In genomic region chr11:67732045-67732787, GRCh38 we compare ENCODE assay signal across 10 cellular contexts. TPM values are rescaled to one million over a fixed set of nuclear protein-coding genes. Genes with fewer than 3 reads are reported as not detected.
DNase-seq lines count a peak whose midpoint lies in the region; ATAC-seq and TF ChIP-seq lines count a peak whose summit lies in the region.
"Had no signal": no experiment of that assay in that cellular context is flagged by ENCODE, and none has a peak within 500 bp of the region (broad histone marks: within the 10 kb centered on the region; RNA-seq: fewer than 3 reads in every experiment).

No MANE protein-coding gene starts in this region.

- TF ChIP-seq CTCF in GM12874 (IDR thresholded peaks at IDR 0.05; ENCODE audit: insufficient read depth, low read depth, low read length) (peak; percentile 48; the same call in 1 of the 2 replicates), left lung (IDR thresholded peaks at IDR 0.05) (peak in 1 of 2 donors; percentile 20), testis (IDR thresholded peaks at IDR 0.05) (no peak)

- H3K4me1 ChIP-seq in left lung: no peaks in the 10 kb centered on the region
- no peaks in the 10 kb centered on the region for H3K4me1 ChIP-seq in testis

- peak; percentile 37 for ATAC-seq in left lung

- H3K4me3 ChIP-seq in left lung (no peak overlapping the region), testis (peak overlapping the region; percentile 9 to 17)

- H3K36me3 ChIP-seq in left lung (no peaks in the 10 kb centered on the region), testis (ENCODE audit: low read depth, missing control alignments) (no peaks in the 10 kb centered on the region)

- DNase-seq in NCI-H526 (lab: John Stamatoyannopoulos, UW) (peak; percentile 89 to 93), left lung (peak in 1 of 2 donors; percentile 78), testis (peak; percentile 30), NCI-H774 (lab: John Stamatoyannopoulos, UW) (no peak), T1000 (lab: John Stamatoyannopoulos, UW) (no peak), NCI-H187 (lab: John Stamatoyannopoulos, UW) (no peak)
- DNase-seq in activated naive CD4-positive, alpha-beta T cell treated with Interleukin-2 at 50 U/mL for 16 hours: peak; percentile 45

- H3K27me3 ChIP-seq in left lung (peaks cover 0 to 21% of the 10 kb centered on the region in 2 donors), testis (no peaks in the 10 kb centered on the region)

- 18 to 25% methylated on average over 37 to 42 of the region's 42 CpGs for WGBS in testis, 2 donors

- TF ChIP-seq POLR2A in testis (IDR thresholded peaks at IDR 0.05): no peak

- intact Hi-C loops in left lung (cut with DNase I) (no loop called here), testis (cut with DNase I; ENCODE audit: low total_unique reads) (no loop called here)

- H3K27ac ChIP-seq in left lung (no peak overlapping the region), testis (no peak overlapping the region)
- H3K27ac ChIP-seq: skin epidermis had no signal

- H3K9me3 ChIP-seq in left lung: no peaks in the 10 kb centered on the region
- H3K9me3 ChIP-seq in testis: no peaks in the 10 kb centered on the region

RNA-seq across cellular contexts. Expression of gene ALDH3B2, which starts 57.8 kb away (rescaled TPM):
- total RNA-seq in left lung (under 1 TPM; 0.79 to 0.94 TPM), testis (under 1 TPM in 1 of 2 donors, not detected in 1; 0.19 TPM)
- polyA plus RNA-seq in testis (ENCODE audit: insufficient read depth, low read depth, low replicate concordance): not detected
- total RNA-seq: T-helper 1 cell treated with Interleukin-12 subunit alpha and Interleukin-12 subunit beta and Interleukin-4 antibody, amounts not matched to agents 30 ng/mL and 1 ng/mL, for 36 hours had no signal

Comparison
In these comparisons a context has a peak if more than half of its experiments do, and no peak if none do; other contexts are left out.
1. DNase-seq: peak in NCI-H526 (2 of 2), activated naive CD4-positive, alpha-beta T cell treated with Interleukin-2 at 50 U/mL for 16 hours (single experiment) and testis (single experiment); none in NCI-H774 (single experiment), T1000 (single experiment) and NCI-H187 (0 of 2).
2. H3K4me3 ChIP-seq: peak in testis (2 of 2); none in left lung (0 of 2).